In the genomic region with DNA sequence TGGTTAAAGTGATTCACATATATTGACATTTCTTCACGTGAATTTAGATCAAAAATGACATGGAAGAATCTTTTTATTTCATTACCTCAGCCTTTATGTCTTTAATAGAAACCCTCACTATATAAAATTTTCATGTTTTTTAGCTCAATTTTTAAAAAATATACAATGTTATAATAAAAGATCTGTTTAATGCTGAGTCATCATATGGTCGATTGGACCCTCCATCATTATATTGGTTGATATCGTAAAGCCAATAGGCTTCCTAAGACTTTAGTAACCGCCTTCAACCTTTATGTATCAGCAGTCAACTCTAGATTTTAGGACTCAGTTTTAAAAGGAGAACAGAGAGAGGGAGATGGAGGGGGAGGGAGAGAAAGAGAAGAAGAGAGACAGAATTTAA, we compare ENCODE assay signal across 30 cellular contexts.
"Had no signal": no experiment of that assay in that cellular context is flagged by ENCODE, and none has a peak within 500 bp of the region (broad histone marks: within the 10 kb centered on the region; RNA-seq: fewer than 3 reads in every experiment).

No MANE protein-coding gene starts in this region.

- H3K27ac ChIP-seq: adrenal gland, body of pancreas, coronary artery, dorsolateral prefrontal cortex, WERI-Rb-1 had no signal

- DNase-seq: activated B cell treated with CpG ODN at 0.5 μM for 24 hours; activated CD4-positive, alpha-beta memory T cell treated with anti-CD3 and anti-CD28 coated beads for 36 hours; activated CD4-positive, alpha-beta T cell treated with anti-CD3 and anti-CD28 coated beads, Interleukin-2, amount 10 ng/mL, durations not matched to agents 24 days and 14 days; activated CD8-positive, alpha-beta memory T cell treated with anti-CD3 and anti-CD28 coated beads, Interleukin-2, amount 10 ng/mL, durations not matched to agents 7 days and 5 days; activated CD8-positive, alpha-beta memory T cell treated with anti-CD3 and anti-CD28 coated beads, Interleukin-2, amount 50 U/mL, for 4 hours; activated CD8-positive, alpha-beta T cell treated with anti-CD3 and anti-CD28 coated beads, Interleukin-2, amount 10 ng/mL, durations not matched to agents 7 days and 5 days; activated effector memory CD4-positive, alpha-beta T cell treated with anti-CD3 and anti-CD28 coated beads, Interleukin-2, amount 50 U/mL, for 16 hours; activated naive CD4-positive, alpha-beta T cell treated with anti-CD3 and anti-CD28 coated beads for 36 hours; activated naive CD8-positive, alpha-beta T cell treated with anti-CD3 and anti-CD28 coated beads for 36 hours; activated naive CD8-positive, alpha-beta T cell treated with anti-CD3 and anti-CD28 coated beads, Interleukin-2, amount 50 U/mL, for 24 hours; activated T-cell treated with anti-CD3 and anti-CD28 coated beads, Interleukin-2, amount 50 U/mL, for 1 hour; activated T-cell treated with anti-CD3 and anti-CD28 coated beads, Interleukin-2, amount 50 U/mL, for 48 hours; adrenal gland; amygdala; aorta; body of pancreas; central memory CD4-positive, alpha-beta T cell; cerebellar nuclear complex; dorsolateral prefrontal cortex; effector memory CD4-positive, alpha-beta T cell; endodermal cell; foreskin fibroblast; head of caudate nucleus; T-helper 17 cell; T1000; WERI-Rb-1 had no signal

- FAIRE-seq: frontal cortex had no signal

- ATAC-seq: activated CD4-positive, CD25-positive, alpha-beta regulatory T cell treated with anti-CD3 and anti-CD28 coated beads, Interleukin-2, amount 50 U/mL, for 24 hours; activated CD8-positive, alpha-beta memory T cell treated with anti-CD3 and anti-CD28 coated beads, Interleukin-2, amount 10 ng/mL, durations not matched to agents 7 days and 5 days; activated CD8-positive, alpha-beta T cell treated with anti-CD3 and anti-CD28 coated beads, Interleukin-2, amount 10 ng/mL, durations not matched to agents 7 days and 5 days; activated naive CD8-positive, alpha-beta T cell treated with anti-CD3 and anti-CD28 coated beads, Interleukin-2, amount 50 U/mL, for 24 hours; body of pancreas; esophagus mucosa; T-helper 17 cell had no signal

- H3K36me3 ChIP-seq: adrenal gland, WERI-Rb-1 had no signal

- H3K4me3 ChIP-seq: adrenal gland, body of pancreas, coronary artery, dorsolateral prefrontal cortex had no signal

- H3K27me3 ChIP-seq: adrenal gland, body of pancreas, dorsolateral prefrontal cortex had no signal

- H3K4me1 ChIP-seq: adrenal gland, body of pancreas had no signal

- H3K9me3 ChIP-seq: adrenal gland, body of pancreas had no signal
